10 cellular contexts compared by ENCODE assay signal in the genomic region with DNA sequence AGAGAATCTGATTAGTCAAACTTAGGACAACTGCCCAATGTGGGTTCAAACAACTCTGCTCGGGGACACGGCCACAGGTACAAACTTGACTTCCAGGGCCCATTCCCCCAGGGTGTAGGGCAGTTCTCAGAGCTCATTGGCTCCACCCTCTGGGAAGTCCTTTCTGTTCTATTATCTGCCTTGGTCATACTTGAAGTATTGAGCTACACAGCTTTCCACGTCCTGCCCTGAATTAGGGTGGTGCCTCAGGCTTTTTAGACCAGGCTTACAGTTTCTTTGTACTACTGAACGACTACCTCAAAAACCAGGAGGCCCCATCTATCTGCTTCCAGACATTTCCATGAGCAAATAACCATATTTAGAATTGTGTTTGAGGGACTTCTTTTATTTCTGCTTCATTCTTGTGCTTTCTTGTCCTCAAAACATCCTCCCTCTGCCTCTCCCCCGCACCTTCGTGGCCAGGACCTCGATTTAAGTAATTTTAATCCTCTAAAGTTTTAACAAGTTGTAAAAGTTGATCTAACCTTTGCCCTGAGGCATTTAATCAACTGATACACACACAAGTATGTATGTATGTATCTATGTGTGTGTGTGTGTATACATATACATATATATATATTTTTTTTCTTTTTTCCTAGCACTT.
DNase-seq lines count a peak whose midpoint lies in the region; ATAC-seq, FAIRE-seq and TF ChIP-seq lines count a peak whose summit lies in the region.
"Had no signal": no experiment of that assay in that cellular context is flagged by ENCODE, and none has a peak within 500 bp of the region (broad histone marks: within the 10 kb centered on the region; RNA-seq: fewer than 3 reads in every experiment).

No MANE protein-coding gene starts in this region.

- H4K20me1 ChIP-seq in HepG2 (ENCODE audit: insufficient read depth, low read length) (no peaks in the 10 kb centered on the region), PC-9 (ENCODE audit: insufficient read depth) (no peaks in the 10 kb centered on the region)

- WGBS in HepG2 (ENCODE audit: low lambda C conversion rate): 1% methylated on average over 7 of the region's 7 CpGs

- peak; percentile 21; the same call in 1 of the 3 replicates for TF ChIP-seq CTCF in GM12872 (IDR thresholded peaks at IDR 0.05; ENCODE audit: insufficient read depth, low read depth, low read length)
- peak; percentile 41 for TF ChIP-seq CTCF in HepG2 (CRISPR knock-in tag; IDR thresholded peaks at IDR 0.05)
- TF ChIP-seq CTCF in upper lobe of right lung (IDR thresholded peaks at IDR 0.05): no peak
- no peak for TF ChIP-seq CTCF in PC-9 (conservative IDR thresholded peaks at IDR 0.05)

- DNase-seq in HEK293T (ENCODE audit: extremely low spot score): peak; percentile 21
- peak; percentile 59 for DNase-seq in NOMO-1 treated with DMSO at 0.1 percent for 48 hours (lab: John Stamatoyannopoulos, UW; ENCODE audit: unreplicated experiment)
- peak; percentile 41 for DNase-seq in activated naive CD4-positive, alpha-beta T cell treated with Interleukin-2 at 50 U/mL for 16 hours
- DNase-seq in HepG2 (ENCODE audit: low spot score): no peak
- DNase-seq in upper lobe of right lung: no peak
- DNase-seq in kidney glomerular epithelial cell (lab: John Stamatoyannopoulos, UW): no peak
- no peak for DNase-seq in PC-9

- no peaks in the 10 kb centered on the region for H3K9me3 ChIP-seq in HepG2 (ENCODE audit: low read length)
- H3K9me3 ChIP-seq in upper lobe of right lung: no peaks in the 10 kb centered on the region
- H3K9me3 ChIP-seq in PC-9 (ENCODE audit: insufficient read depth, low read depth): 0 out of 2 replicates have a peak, but pooled peaks cover 3% of the 10 kb centered on the region
- H3K9me3 ChIP-seq: thoracic aorta had no signal

- FAIRE-seq in HepG2 (lab: Jason Lieb, UNC): no peak

- H3K4me2 ChIP-seq in HepG2 (ENCODE audit: low read depth, low read length) (peak overlapping the region; percentile 18; the same call in 1 of the 2 replicates), PC-9 (no peak overlapping the region)

- no peak overlapping the region for H3K4me3 ChIP-seq in HepG2 (replicated peaks in 1 of 3; ENCODE audit: insufficient read depth in 1 of 3, low read depth in 2 of 3, low read length in 3 of 3)
- no peak overlapping the region for H3K4me3 ChIP-seq in upper lobe of right lung
- no peak overlapping the region for H3K4me3 ChIP-seq in PC-9
- H3K4me3 ChIP-seq: thoracic aorta had no signal

- H3K27ac ChIP-seq in HepG2 (ENCODE audit: extremely low read length, insufficient read depth, low read length) (no peak overlapping the region), upper lobe of right lung (peak overlapping the region; percentile 81), PC-9 (no peak overlapping the region)
- H3K27ac ChIP-seq: HL-60, thoracic aorta had no signal

- no peak for TF ChIP-seq EP300 in HepG2 (IDR thresholded peaks at IDR 0.05; ENCODE audit: low read depth in 2 of 2, low read length in 2 of 2)
- no peak for TF ChIP-seq EP300 in HepG2 (CRISPR knock-in tag; IDR thresholded peaks at IDR 0.05; ENCODE audit: borderline replicate concordance)

- in situ Hi-C loops in HepG2 (cut with HindIII; ENCODE audit: extremely low pct_ligation_motif_present, low pct_unique_long_range_greater_than_20kb): no loop called here

- no peaks in the 10 kb centered on the region for H3K4me1 ChIP-seq in HepG2 (ENCODE audit: insufficient read depth, low read length)
- H3K4me1 ChIP-seq in upper lobe of right lung: peaks cover 18% of the 10 kb centered on the region
- peaks cover 6% of the 10 kb centered on the region; the same call in 1 of the 2 replicates for H3K4me1 ChIP-seq in PC-9 (replicated peaks; ENCODE audit: insufficient read depth)

- TF ChIP-seq RAD21 in HepG2 (CRISPR knock-in tag; IDR thresholded peaks at IDR 0.05): no peak

- POLR2A ChIA-PET in HEK293T (lab: Yijun Ruan, JAX) (no interaction called here), HepG2 (lab: Yijun Ruan, JAX) (no interaction called here), PC-9 (lab: Charles Lee; ENCODE audit: unreplicated experiment) (no interaction called here)

- H2AFZ ChIP-seq in HepG2 (ENCODE audit: low read length): no peak overlapping the region
- no peak overlapping the region; the same call in 1 of the 2 replicates for H2AFZ ChIP-seq in PC-9

- H3K9ac ChIP-seq in HepG2 (ENCODE audit: insufficient read depth, low read depth, low read length): no peak overlapping the region

- TF ChIP-seq POLR2A in HepG2 (IDR thresholded peaks at IDR 0.05; ENCODE audit: insufficient read depth in 1 of 2, low read depth in 2 of 2, low read length in 2 of 2): no peak

- BruUV-seq in HepG2 (replicated peaks; lab: Mats Ljungman, UMichigan): no TSS peak
- BruUV-seq in PC-9 (replicated peaks; lab: Mats Ljungman, UMichigan): no TSS peak

- no peaks in the 10 kb centered on the region for H3F3A ChIP-seq in PC-9 (ENCODE audit: insufficient read depth, low read depth)

- no peaks in the 10 kb centered on the region for H3K27me3 ChIP-seq in HepG2 (ENCODE audit: control insufficient read depth in 1 of 2, insufficient read depth in 2 of 2, low read length in 2 of 2)
- H3K27me3 ChIP-seq in upper lobe of right lung: no peaks in the 10 kb centered on the region
- no peaks in the 10 kb centered on the region for H3K27me3 ChIP-seq in PC-9 (ENCODE audit: insufficient read depth, low read depth)

- no peaks in the 10 kb centered on the region for H3K79me2 ChIP-seq in HepG2 (ENCODE audit: insufficient read depth, low read length)
- no peaks in the 10 kb centered on the region for H3K79me2 ChIP-seq in PC-9 (ENCODE audit: low read depth)

- H3K36me3 ChIP-seq in HepG2 (replicated peaks in 1 of 2; ENCODE audit: control insufficient read depth in 1 of 2, insufficient read depth in 2 of 2, low read length in 2 of 2) (no peaks in the 10 kb centered on the region), upper lobe of right lung (no peaks in the 10 kb centered on the region), PC-9 (ENCODE audit: low read depth) (no peaks in the 10 kb centered on the region)
- H3K36me3 ChIP-seq: thoracic aorta had no signal

- intact Hi-C loops in HepG2 (cut with micrococcal nuclease; ENCODE audit: unreplicated experiment): no loop called here
- intact Hi-C loops in upper lobe of right lung (cut with DNase I): no loop called here
- intact Hi-C loops in PC-9 (cut with micrococcal nuclease; ENCODE audit: unreplicated experiment): no loop called here

- CTCF ChIA-PET in HEK293T (lab: Yijun Ruan, JAX): no interaction called here
- CTCF ChIA-PET in HepG2 (lab: Yijun Ruan, JAX; ENCODE audit: low intra/inter-chr PET ratio, low total read pairs): no interaction called here
- CTCF ChIA-PET in PC-9 (lab: Charles Lee): no interaction called here

- peak; percentile 72 for ATAC-seq in HepG2
- ATAC-seq in upper lobe of right lung: peak; percentile 79

- H3K9me2 ChIP-seq in PC-9 (ENCODE audit: insufficient read depth): no peaks in the 10 kb centered on the region

TF ChIP-seq in HEK293T, 16 proteins besides CTCF, POLR2A, EP300 and RAD21 (continues in another document):
- TF ChIP-seq LEF1 (IDR thresholded peaks at IDR 0.05; ENCODE audit: borderline replicate concordance) (no peak), BHLHE40 (IDR thresholded peaks at IDR 0.05; ENCODE audit: borderline replicate concordance) (no peak), FOXK2 (IDR thresholded peaks at IDR 0.05) (no peak), L3MBTL2 (conservative IDR thresholded peaks at IDR 0.05) (no peak), ZNF384 (IDR thresholded peaks at IDR 0.05) (no peak), ARNT (IDR thresholded peaks at IDR 0.05) (no peak), HDGF (IDR thresholded peaks at IDR 0.05; ENCODE audit: borderline replicate concordance) (no peak), SUZ12 (IDR thresholded peaks at IDR 0.05) (no peak), SP1 (IDR thresholded peaks at IDR 0.05) (no peak), CTBP1 (IDR thresholded peaks at IDR 0.05; ENCODE audit: borderline replicate concordance) (no peak), FOXA1 (IDR thresholded peaks at IDR 0.05) (no peak), NFRKB (IDR thresholded peaks at IDR 0.05) (no peak), TARDBP (IDR thresholded peaks at IDR 0.05) (no peak), ELF4 (IDR thresholded peaks at IDR 0.05) (no peak)
- TF ChIP-seq, protein P1, sequence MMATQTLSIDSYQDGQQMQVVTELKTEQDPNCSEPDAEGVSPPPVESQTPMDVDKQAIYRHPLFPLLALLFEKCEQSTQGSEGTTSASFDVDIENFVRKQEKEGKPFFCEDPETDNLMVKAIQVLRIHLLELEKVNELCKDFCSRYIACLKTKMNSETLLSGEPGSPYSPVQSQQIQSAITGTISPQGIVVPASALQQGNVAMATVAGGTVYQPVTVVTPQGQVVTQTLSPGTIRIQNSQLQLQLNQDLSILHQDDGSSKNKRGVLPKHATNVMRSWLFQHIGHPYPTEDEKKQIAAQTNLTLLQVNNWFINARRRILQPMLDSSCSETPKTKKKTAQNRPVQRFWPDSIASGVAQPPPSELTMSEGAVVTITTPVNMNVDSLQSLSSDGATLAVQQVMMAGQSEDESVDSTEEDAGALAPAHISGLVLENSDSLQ (IDR thresholded peaks at IDR 0.05): no peak

TF ChIP-seq in HepG2, 621 proteins besides CTCF, POLR2A, EP300 and RAD21 (continues in another document):
- TF ChIP-seq STAG1 (CRISPR knock-in tag; IDR thresholded peaks at IDR 0.05): peak; percentile 28; the same call in 1 of the 2 replicates

Comparison
In these comparisons a context has a peak if more than half of its experiments do, and no peak if none do; other contexts are left out.
1. CTCF ChIP-seq: peak in GM12872 (single experiment) and HepG2 (single experiment); none in upper lobe of right lung (single experiment) and PC-9 (single experiment).
2. DNase-seq: peak in HEK293T (single experiment), NOMO-1 treated with DMSO at 0.1 percent for 48 hours (single experiment) and activated naive CD4-positive, alpha-beta T cell treated with Interleukin-2 at 50 U/mL for 16 hours (single experiment); none in HepG2 (single experiment), upper lobe of right lung (single experiment), kidney glomerular epithelial cell (single experiment) and PC-9 (0 of 2).